Comparison of ENCODE assay signal across 8 cellular contexts in genomic region chr19:19321143-19321577, GRCh38. TPM values are rescaled to one million over a fixed set of nuclear protein-coding genes. Genes with fewer than 3 reads are reported as not detected.
A peak's percentile ranks its signal among the peaks of the same experiment; 100 is the strongest.
DNase-seq lines count a peak whose midpoint lies in the region; ATAC-seq and TF ChIP-seq lines count a peak whose summit lies in the region.

No MANE protein-coding gene starts in this region.

- H3K4ac ChIP-seq in IMR-90 (ENCODE audit: low read depth, low read length), result peak overlapping the region; percentile 88

- H4K5ac ChIP-seq in IMR-90 (ENCODE audit: low read depth, low read length), result peak overlapping the region; percentile 93

- H3K27ac Mint-ChIP-seq in activated CD4-positive, alpha-beta memory T cell treated with anti-CD3 and anti-CD28 coated beads for 36 hours, result peak overlapping the region; percentile 96

- intact Hi-C loops in IMR-90 (cut with micrococcal nuclease), result loop anchor here (2.0 to 10.0 kb wide), 2 partner anchors 128 to 176 kb away; partner anchors contain the start of genes BORCS8 and RFXANK
- intact Hi-C loops in activated CD4-positive, alpha-beta memory T cell treated with anti-CD3 and anti-CD28 coated beads for 36 hours (cut with micrococcal nuclease), result loop anchor here (2.0 to 5.0 kb wide), 3 partner anchors 86 to 182 kb away; partner anchors contain the start of genes GATAD2A and TMEM161A
- intact Hi-C loops in prostate gland (cut with DNase I), result loop anchor here (5.0 kb wide), 1 partner anchor 129 kb away; the partner anchor contains the start of genes BORCS8 and RFXANK

- H2AK9ac ChIP-seq in IMR-90 (replicated peaks; ENCODE audit: low read depth, low read length, poor library complexity), result peak overlapping the region; percentile 99

- H3K9me1 ChIP-seq in IMR-90 (ENCODE audit: insufficient read depth, low read length), result peaks cover 5% of the 10 kb centered on the region; the same call in 1 of the 2 replicates

- dilution Hi-C loops in IMR-90 (cut with HindIII; ENCODE audit: low sequenced_read_pairs, unreplicated experiment), result no loop called here

- H3K9me3 ChIP-seq in IMR-90 (ENCODE audit: control insufficient read depth, insufficient read depth, low read length) (no peaks in the 10 kb centered on the region), gastroesophageal sphincter (no peaks in the 10 kb centered on the region), prostate gland (no peaks in the 10 kb centered on the region)

- in situ Hi-C loops in IMR-90 (cut with MboI; ENCODE audit: low sequenced_read_pairs), result no loop called here

- H3K79me1 ChIP-seq in IMR-90 (ENCODE audit: low read depth in 1 of 2, low read length in 2 of 2), result peaks cover 27 to 75% of the 10 kb centered on the region in 2 experiments

- H3K36me3 Mint-ChIP-seq in activated CD4-positive, alpha-beta memory T cell treated with anti-CD3 and anti-CD28 coated beads for 36 hours, result peaks cover 21% of the 10 kb centered on the region

- H2BK20ac ChIP-seq in IMR-90 (ENCODE audit: low read depth, low read length), result no peak overlapping the region

- peak overlapping the region; percentile 87 for H4K91ac ChIP-seq in IMR-90 (ENCODE audit: insufficient read depth, low read depth, low read length)

- ATAC-seq in IMR-90 (ENCODE audit: low read depth) (peak; percentile 1; the same call in 1 of the 2 replicates), gastroesophageal sphincter (no peak), GM19463 (IDR thresholded peaks at IDR 0.05; ENCODE audit: unreplicated experiment) (no peak), GM19351 (IDR thresholded peaks at IDR 0.05; ENCODE audit: unreplicated experiment) (no peak)

- H2AFZ ChIP-seq in IMR-90 (replicated peaks; ENCODE audit: low read length, poor library complexity), result peak overlapping the region; percentile 94

- CTCF ChIA-PET in IMR-90 (lab: Yijun Ruan, JAX), result no interaction called here
- CTCF ChIA-PET in activated CD4-positive, alpha-beta memory T cell treated with anti-CD3 and anti-CD28 coated beads for 36 hours (lab: Charles Lee), result interaction anchor here (1.5 kb wide), 1 partner anchor 169 kb away, joined by 6 read pairs; no protein-coding TSS in a partner anchor

- H2BK15ac ChIP-seq in IMR-90 (ENCODE audit: low read depth, low read length), result no peak overlapping the region

- no peak for TF ChIP-seq RAD21 in IMR-90 (IDR thresholded peaks at IDR 0.05; ENCODE audit: low read length)

- no TSS peak for BruUV-seq in IMR-90 (replicated peaks; lab: Mats Ljungman, UMichigan)

- no peaks in the 10 kb centered on the region for H3K9me3 Mint-ChIP-seq in activated CD4-positive, alpha-beta memory T cell treated with anti-CD3 and anti-CD28 coated beads for 36 hours

- peaks cover 23% of the 10 kb centered on the region for H3K36me3 ChIP-seq in IMR-90 (ENCODE audit: control insufficient read depth, insufficient read depth, low read length)
- H3K36me3 ChIP-seq in gastroesophageal sphincter, result peaks cover 0 to 38% of the 10 kb centered on the region in 2 donors
- peaks cover 0 to under 1% of the 10 kb centered on the region in 2 donors for H3K36me3 ChIP-seq in prostate gland

- H3K18ac ChIP-seq in IMR-90 (ENCODE audit: low read depth, low read length), result peak overlapping the region; percentile 38; the same call in 1 of the 2 replicates

- peak overlapping the region; percentile 94 for H3K4me3 Mint-ChIP-seq in activated CD4-positive, alpha-beta memory T cell treated with anti-CD3 and anti-CD28 coated beads for 36 hours

- H3K4me2 ChIP-seq in IMR-90 (ENCODE audit: low read depth, low read length), result peak overlapping the region; percentile 95

- no peak for TF ChIP-seq POLR2A in IMR-90 (IDR thresholded peaks at IDR 0.05; ENCODE audit: low read depth, low read length)
- no peak for TF ChIP-seq POLR2A in gastroesophageal sphincter (IDR thresholded peaks at IDR 0.05)
- TF ChIP-seq POLR2A in prostate gland (IDR thresholded peaks at IDR 0.05), result no peak

- TF ChIP-seq CTCF in IMR-90 (conservative IDR thresholded peaks at IDR 0.05; ENCODE audit: low read depth, low read length) (no peak), gastroesophageal sphincter (IDR thresholded peaks at IDR 0.05) (no peak), prostate gland (IDR thresholded peaks at IDR 0.05) (no peak)

- peaks cover 41% of the 10 kb centered on the region for H3K4me1 Mint-ChIP-seq in activated CD4-positive, alpha-beta memory T cell treated with anti-CD3 and anti-CD28 coated beads for 36 hours (ENCODE audit: low read depth)

- POLR2A ChIA-PET in IMR-90 (lab: Charles Lee; ENCODE audit: unreplicated experiment), result no interaction called here
- POLR2A ChIA-PET in activated CD4-positive, alpha-beta memory T cell treated with anti-CD3 and anti-CD28 coated beads for 36 hours (lab: Charles Lee), result interaction anchor here (0.8 to 0.9 kb wide), 2 partner anchors 9 to 65 kb away, joined by 3 to 4 read pairs; no protein-coding TSS in a partner anchor

- H3K23ac ChIP-seq in IMR-90 (ENCODE audit: low read depth, low read length), result peak overlapping the region; percentile 82; the same call in 1 of the 2 replicates

- peak overlapping the region; percentile 77 for H2AK5ac ChIP-seq in IMR-90 (ENCODE audit: low read depth, low read length)

- WGBS in IMR-90 (ENCODE audit: extremely low coverage in 2 of 2, insufficient read length in 1 of 2), 2 experiments, result 0% methylated on average over 18 of the region's 33 CpGs; no CpG with 5 or more reads in 1 of the 2 experiments
- 0 to 2% methylated on average over 1 to 8 of the region's 33 CpGs for WGBS in gastroesophageal sphincter (ENCODE audit: low coverage in 1 of 2), 2 donors
- under 1% methylated on average over 30 of the region's 33 CpGs for WGBS in prostate gland

- DNase-seq in IMR-90 (no peak), prostate gland (ENCODE audit: low spot score) (no peak), germinal center (ENCODE audit: low spot score) (no peak)
- DNase-seq in activated CD4-positive, alpha-beta memory T cell treated with anti-CD3 and anti-CD28 coated beads for 36 hours, result peak; percentile 39

- no peak for TF ChIP-seq EP300 in gastroesophageal sphincter (IDR thresholded peaks at IDR 0.05)

- H2BK120ac ChIP-seq in IMR-90 (ENCODE audit: low read depth, low read length), result no peak overlapping the region

- no peaks in the 10 kb centered on the region for H3K27me3 ChIP-seq in IMR-90 (ENCODE audit: control insufficient read depth, insufficient read depth, low read length)
- no peaks in the 10 kb centered on the region for H3K27me3 ChIP-seq in gastroesophageal sphincter
- H3K27me3 ChIP-seq in prostate gland (replicated peaks; ENCODE audit: insufficient read depth), result no peaks in the 10 kb centered on the region

- H3K27ac ChIP-seq in IMR-90 (ENCODE audit: insufficient read depth, low read length) (peak overlapping the region; percentile 89), gastroesophageal sphincter (peak overlapping the region; percentile 77 to 94 (median 91)), prostate gland (peak overlapping the region; percentile 88 to 90)

- H4K8ac ChIP-seq in IMR-90 (ENCODE audit: low read depth in 2 of 2, low read length in 2 of 2), result peak overlapping the region; percentile 85 to 98

- peaks cover 11% of the 10 kb centered on the region; the same call in 1 of the 2 replicates for H4K20me1 ChIP-seq in IMR-90 (ENCODE audit: insufficient read depth, low read length)

- H3K56ac ChIP-seq in IMR-90 (ENCODE audit: extremely low read depth, insufficient read depth, low read length), result peak overlapping the region; percentile 87

- H3K27me3 Mint-ChIP-seq in activated CD4-positive, alpha-beta memory T cell treated with anti-CD3 and anti-CD28 coated beads for 36 hours, result no peaks in the 10 kb centered on the region

- peak overlapping the region; percentile 94 for H3K9ac ChIP-seq in IMR-90 (ENCODE audit: low read depth, low read length)

- peak overlapping the region; percentile 83 for H2BK5ac ChIP-seq in IMR-90 (ENCODE audit: low read depth, low read length, poor library complexity, severe bottlenecking)

- H3K4me3 ChIP-seq in GM08714 (ENCODE audit: low read length), result peak overlapping the region; percentile 74
- H3K4me3 ChIP-seq in IMR-90 (ENCODE audit: insufficient read depth, low read depth, low read length), result peak overlapping the region; percentile 78
- H3K4me3 ChIP-seq in gastroesophageal sphincter, result peak overlapping the region; percentile 86 to 99
- H3K4me3 ChIP-seq in prostate gland, result peak overlapping the region; percentile 98 to 100

- H3K4me1 ChIP-seq in IMR-90 (ENCODE audit: control insufficient read depth, insufficient read depth, low read length), result peaks cover 5% of the 10 kb centered on the region
- peaks cover 0 to 52% (median 28%) of the 10 kb centered on the region in 3 donors for H3K4me1 ChIP-seq in gastroesophageal sphincter
- peaks cover 4% of the 10 kb centered on the region for H3K4me1 ChIP-seq in prostate gland (replicated peaks)

- H3K14ac ChIP-seq in IMR-90 (replicated peaks; ENCODE audit: low read depth, low read length), result peak overlapping the region; percentile 94

TF ChIP-seq in IMR-90, 13 proteins besides CTCF, POLR2A, EP300 and RAD21 (continues in another document):
- TF ChIP-seq NFE2L2 (IDR thresholded peaks at IDR 0.05; ENCODE audit: low read depth, low read length) (no peak), SMC3 (IDR thresholded peaks at IDR 0.05; ENCODE audit: low read depth, low read length) (no peak), CHD1 (IDR thresholded peaks at IDR 0.05; ENCODE audit: low read depth, low read length) (no peak), MAZ (IDR thresholded peaks at IDR 0.05; ENCODE audit: borderline replicate concordance, low read depth, low read length) (no peak)

RNA-seq across cellular contexts. Expression of gene MAU2, which starts 0.5 kb away (rescaled TPM):
- 21.7 and 24.6 TPM in 2 replicates for total RNA-seq in IMR-90 (2012; rRNA removed)
- 31.1 and 35.5 TPM in 2 replicates for polyA plus RNA-seq in IMR-90 (2012; rRNA removed)
- polyA plus RNA-seq in IMR-90 (2012; cell fraction: cytosol; rRNA removed), result 16.9 and 22.3 TPM in 2 replicates
- polyA plus RNA-seq in IMR-90 (2012; cell fraction: nucleus; rRNA removed; ENCODE audit: low replicate concordance), result 69.1 and 140 TPM in 2 replicates
- total RNA-seq in activated CD4-positive, alpha-beta memory T cell treated with anti-CD3 and anti-CD28 coated beads for 36 hours, result 10 to 100 TPM; 38.6 to 40.9 TPM
- total RNA-seq in gastroesophageal sphincter, result 10 to 100 TPM; 17.9 to 46.5 (median 39.0) TPM
- total RNA-seq in prostate gland, result 100 to 1,000 TPM in 1 of 2 donors, 10 to 100 TPM in 1; 52.5 to 106 TPM

RNA-seq across cellular contexts. Expression of gene SUGP1, which starts 0.9 kb away (rescaled TPM):
- 35.8 and 38.3 TPM in 2 replicates for total RNA-seq in IMR-90 (2012; rRNA removed)
- polyA plus RNA-seq in IMR-90 (2012; rRNA removed), result 33.2 and 38.6 TPM in 2 replicates
- 38.4 and 43.2 TPM in 2 replicates for polyA plus RNA-seq in IMR-90 (2012; cell fraction: cytosol; rRNA removed)
- 120 and 147 TPM in 2 replicates for polyA plus RNA-seq in IMR-90 (2012; cell fraction: nucleus; rRNA removed; ENCODE audit: low replicate concordance)
- 10 to 100 TPM; 39.2 to 44.0 TPM for total RNA-seq in activated CD4-positive, alpha-beta memory T cell treated with anti-CD3 and anti-CD28 coated beads for 36 hours
- total RNA-seq in gastroesophageal sphincter, result 10 to 100 TPM; 28.4 to 37.6 (median 32.3) TPM
- 10 to 100 TPM; 51.1 to 53.5 TPM for total RNA-seq in prostate gland

RNA-seq across cellular contexts. Expression of gene TM6SF2, which starts 48.1 kb away (rescaled TPM):
- under 0.01 and 0.18 TPM in 2 replicates for total RNA-seq in IMR-90 (2012; rRNA removed)
- polyA plus RNA-seq in IMR-90 (2012; rRNA removed), result 0.97 and 1.1 TPM in 2 replicates
- 0.22 and 1.6 TPM in 2 replicates for polyA plus RNA-seq in IMR-90 (2012; cell fraction: cytosol; rRNA removed)
- polyA plus RNA-seq in IMR-90 (2012; cell fraction: nucleus; rRNA removed; ENCODE audit: low replicate concordance), result 3.5 and 7.2 TPM in 2 replicates
- not detected for total RNA-seq in activated CD4-positive, alpha-beta memory T cell treated with anti-CD3 and anti-CD28 coated beads for 36 hours
- not detected for total RNA-seq in gastroesophageal sphincter
- 1 to 10 TPM in 1 of 2 donors, not detected in 1; 3.4 TPM for total RNA-seq in prostate gland
